In the genomic region with DNA sequence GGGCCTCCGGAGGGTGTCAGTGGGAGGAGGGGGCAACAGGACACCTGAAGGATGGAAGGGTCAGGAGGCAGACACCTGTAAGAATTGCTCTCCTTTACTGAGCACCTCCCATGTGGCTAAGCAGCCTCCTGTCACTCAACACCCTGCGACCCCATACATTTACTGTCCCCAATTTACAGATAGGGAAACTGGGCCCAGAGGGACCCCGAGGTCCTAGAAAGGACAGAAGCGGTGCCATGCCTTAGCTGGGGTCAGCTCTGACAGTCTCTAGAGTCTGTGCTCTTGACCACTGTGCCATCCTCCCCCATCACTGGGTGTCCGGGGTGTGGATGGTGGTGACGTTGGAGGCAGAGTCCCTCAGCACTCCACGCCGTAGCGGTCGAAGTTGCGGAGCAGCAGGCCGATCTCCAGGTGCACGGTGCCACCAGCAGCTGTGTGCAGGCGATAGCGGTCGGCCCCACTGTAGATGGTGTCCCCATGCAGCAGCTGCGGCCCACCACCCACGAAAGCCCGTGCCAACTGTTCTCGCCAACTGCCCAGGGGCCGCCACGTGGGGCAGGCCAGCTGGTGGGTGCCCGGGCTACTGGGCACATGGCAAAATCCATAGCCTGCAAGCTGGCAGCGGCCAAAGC, we compare ENCODE assay signal across 1 cellular context.
TF ChIP-seq lines count a peak whose summit lies in the region.

No MANE protein-coding gene starts in this region.

TF ChIP-seq in HEK293, 187 proteins besides CTCF, POLR2A, EP300 and RAD21 (continued from another document):
- TF ChIP-seq, protein P1, sequence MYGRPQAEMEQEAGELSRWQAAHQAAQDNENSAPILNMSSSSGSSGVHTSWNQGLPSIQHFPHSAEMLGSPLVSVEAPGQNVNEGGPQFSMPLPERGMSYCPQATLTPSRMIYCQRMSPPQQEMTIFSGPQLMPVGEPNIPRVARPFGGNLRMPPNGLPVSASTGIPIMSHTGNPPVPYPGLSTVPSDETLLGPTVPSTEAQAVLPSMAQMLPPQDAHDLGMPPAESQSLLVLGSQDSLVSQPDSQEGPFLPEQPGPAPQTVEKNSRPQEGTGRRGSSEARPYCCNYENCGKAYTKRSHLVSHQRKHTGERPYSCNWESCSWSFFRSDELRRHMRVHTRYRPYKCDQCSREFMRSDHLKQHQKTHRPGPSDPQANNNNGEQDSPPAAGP (tag by site-specific recombination; IDR thresholded peaks at IDR 0.05) = no peak
- peak; percentile 93; the same call in 1 of the 2 replicates for TF ChIP-seq SCRT2 (tag by site-specific recombination; IDR thresholded peaks at IDR 0.05)
- TF ChIP-seq, protein P2, sequence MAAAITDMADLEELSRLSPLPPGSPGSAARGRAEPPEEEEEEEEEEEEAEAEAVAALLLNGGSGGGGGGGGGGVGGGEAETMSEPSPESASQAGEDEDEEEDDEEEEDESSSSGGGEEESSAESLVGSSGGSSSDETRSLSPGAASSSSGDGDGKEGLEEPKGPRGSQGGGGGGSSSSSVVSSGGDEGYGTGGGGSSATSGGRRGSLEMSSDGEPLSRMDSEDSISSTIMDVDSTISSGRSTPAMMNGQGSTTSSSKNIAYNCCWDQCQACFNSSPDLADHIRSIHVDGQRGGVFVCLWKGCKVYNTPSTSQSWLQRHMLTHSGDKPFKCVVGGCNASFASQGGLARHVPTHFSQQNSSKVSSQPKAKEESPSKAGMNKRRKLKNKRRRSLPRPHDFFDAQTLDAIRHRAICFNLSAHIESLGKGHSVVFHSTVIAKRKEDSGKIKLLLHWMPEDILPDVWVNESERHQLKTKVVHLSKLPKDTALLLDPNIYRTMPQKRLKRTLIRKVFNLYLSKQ (tag by site-specific recombination; IDR thresholded peaks at IDR 0.05; ENCODE audit: borderline replicate concordance) = no peak
- no peak for TF ChIP-seq SP3 (tag by site-specific recombination; IDR thresholded peaks at IDR 0.05)
- TF ChIP-seq ZNF48 (tag by site-specific recombination; IDR thresholded peaks at IDR 0.05) = no peak
- TF ChIP-seq, protein P3, sequence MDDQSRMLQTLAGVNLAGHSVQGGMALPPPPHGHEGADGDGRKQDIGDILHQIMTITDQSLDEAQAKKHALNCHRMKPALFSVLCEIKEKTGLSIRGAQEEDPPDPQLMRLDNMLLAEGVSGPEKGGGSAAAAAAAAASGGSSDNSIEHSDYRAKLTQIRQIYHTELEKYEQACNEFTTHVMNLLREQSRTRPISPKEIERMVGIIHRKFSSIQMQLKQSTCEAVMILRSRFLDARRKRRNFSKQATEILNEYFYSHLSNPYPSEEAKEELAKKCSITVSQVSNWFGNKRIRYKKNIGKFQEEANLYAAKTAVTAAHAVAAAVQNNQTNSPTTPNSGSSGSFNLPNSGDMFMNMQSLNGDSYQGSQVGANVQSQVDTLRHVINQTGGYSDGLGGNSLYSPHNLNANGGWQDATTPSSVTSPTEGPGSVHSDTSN (CRISPR knock-in tag; IDR thresholded peaks at IDR 0.05) = peak; percentile 29; the same call in 1 of the 2 replicates
- TF ChIP-seq ZNF530 (tag by site-specific recombination; IDR thresholded peaks at IDR 0.05; ENCODE audit: low read depth) = no peak
- no peak for TF ChIP-seq ZNF701 (tag by site-specific recombination; IDR thresholded peaks at IDR 0.05)
- TF ChIP-seq ZNF677 (tag by site-specific recombination; IDR thresholded peaks at IDR 0.05) = no peak
